Comparison of ENCODE assay signal across 1 cellular context in genomic region chrX:107205770-107206696, GRCh38.
TF ChIP-seq lines count a peak whose summit lies in the region.

Gene DNAAF6 (plus strand): TSS chrX:107206611. CDS start chrX:107212876, 6,265 bp downstream.
Gene NUP62CL (minus strand): TSS chrX:107206433. CDS start chrX:107175146, 31,287 bp downstream.

TF ChIP-seq in A549, 52 proteins besides CTCF, POLR2A, EP300 and RAD21 (continued from another document):
- TF ChIP-seq ELK1 (IDR thresholded peaks at IDR 0.05; ENCODE audit: low read depth, low read length): no peak
- TF ChIP-seq EHF (CRISPR knock-in tag; IDR thresholded peaks at IDR 0.05): no peak
- TF ChIP-seq FOXS1 (CRISPR knock-in tag; IDR thresholded peaks at IDR 0.05): no peak
- peak; percentile 60 for TF ChIP-seq MAX (IDR thresholded peaks at IDR 0.05)
- TF ChIP-seq PHF8 (IDR thresholded peaks at IDR 0.05; ENCODE audit: borderline replicate concordance, low read depth): peak; percentile 84
- peak; percentile 87 for TF ChIP-seq RFX5 (IDR thresholded peaks at IDR 0.05)
